8 cellular contexts compared by ENCODE assay signal in the genomic region with DNA sequence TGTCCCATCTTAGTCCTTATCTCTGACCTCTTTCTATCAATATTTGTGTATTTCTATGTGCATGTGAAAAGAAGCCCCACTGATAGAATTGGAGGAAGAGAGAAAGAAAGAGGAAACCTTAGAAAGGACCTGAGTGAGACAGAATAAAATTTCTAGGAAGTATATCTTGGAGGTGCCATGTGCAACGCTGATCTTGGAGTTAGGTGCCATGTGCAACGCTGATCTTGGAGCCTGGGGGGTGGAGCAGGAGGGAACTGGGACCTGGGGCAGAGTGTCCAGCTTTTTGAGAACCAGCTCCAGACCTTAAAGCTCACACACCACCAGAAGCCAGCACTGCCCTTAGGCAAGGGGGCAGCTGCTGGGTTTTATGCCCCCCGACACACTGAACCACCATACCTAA.
"Had no signal": no experiment of that assay in that cellular context is flagged by ENCODE, and none has a peak within 500 bp of the region (broad histone marks: within the 10 kb centered on the region; RNA-seq: fewer than 3 reads in every experiment).

No MANE protein-coding gene starts in this region.

- H3K36me3 Mint-ChIP-seq: IgD-negative memory B cell had no signal

- ATAC-seq: K562 had no signal

- H3K27ac ChIP-seq: HL-60, KMS-11 had no signal

- H3K9ac ChIP-seq: KMS-11 had no signal

- H3K4me3 Mint-ChIP-seq: IgD-negative memory B cell had no signal

- H3K27ac Mint-ChIP-seq: IgD-negative memory B cell had no signal

- FAIRE-seq: HTR-8/SVneo, K562 had no signal

- DNase-seq: IMR-90, KBM-7, KG1 had no signal

- H3K4me2 ChIP-seq: KMS-11 had no signal

- H3K4me3 ChIP-seq: K562 had no signal
